9 cellular contexts compared by ENCODE assay signal in genomic region chr2:96537734-96538486, GRCh38. TPM values are rescaled to one million over a fixed set of nuclear protein-coding genes. Genes with fewer than 3 reads are reported as not detected.
DNase-seq lines count a peak whose midpoint lies in the region; ATAC-seq and TF ChIP-seq lines count a peak whose summit lies in the region.
"Had no signal": no experiment of that assay in that cellular context is flagged by ENCODE, and none has a peak within 500 bp of the region (broad histone marks: within the 10 kb centered on the region; RNA-seq: fewer than 3 reads in every experiment).

No MANE protein-coding gene starts in this region.

- DNase-seq in GM12865 (ENCODE audit: low read depth) (peak; percentile 39), cardiac fibroblast (ENCODE audit: low read depth in 2 of 2) (no peak), type B pancreatic cell (ENCODE audit: extremely low spot score, unreplicated experiment) (no peak), G401 (ENCODE audit: low spot score) (no peak), NCI-H2227 (lab: John Stamatoyannopoulos, UW; ENCODE audit: unreplicated experiment) (no peak)

- no peaks in the 10 kb centered on the region for H3K27me3 ChIP-seq in mononuclear cell (ENCODE audit: insufficient read depth, low read length)

- H3K9me3 Mint-ChIP-seq in T-helper 1 cell treated with Interleukin-12 subunit alpha and Interleukin-12 subunit beta and Interleukin-4 antibody, amounts not matched to agents 30 μg/mL and 1 μg/mL, for 36 hours: no peaks in the 10 kb centered on the region
- H3K9me3 Mint-ChIP-seq in type B pancreatic cell: no peaks in the 10 kb centered on the region

- in situ Hi-C loops in G401 (cut with HindIII; ENCODE audit: low sequenced_read_pairs): no loop called here

- no peak for ATAC-seq in GM18502 (IDR thresholded peaks at IDR 0.05; ENCODE audit: poor library complexity, unreplicated experiment)

- H3K36me3 Mint-ChIP-seq in T-helper 1 cell treated with Interleukin-12 subunit alpha and Interleukin-12 subunit beta and Interleukin-4 antibody, amounts not matched to agents 30 μg/mL and 1 μg/mL, for 36 hours (ENCODE audit: low read depth): peaks cover 41% of the 10 kb centered on the region
- peaks cover 3% of the 10 kb centered on the region for H3K36me3 Mint-ChIP-seq in type B pancreatic cell

- H3K4me3 ChIP-seq in GM12865 (ENCODE audit: low read depth, low read length) (peak overlapping the region; percentile 88), cardiac fibroblast (replicated peaks in 1 of 2; ENCODE audit: low read depth in 2 of 2, low read length in 2 of 2) (peak overlapping the region; percentile 70 to 74), mononuclear cell (ENCODE audit: low read length) (peak overlapping the region; percentile 81)

- H3K9me3 ChIP-seq in mononuclear cell (ENCODE audit: low read depth, low read length): no peaks in the 10 kb centered on the region

- peak overlapping the region; percentile 90 for H3K27ac Mint-ChIP-seq in T-helper 1 cell treated with Interleukin-12 subunit alpha and Interleukin-12 subunit beta and Interleukin-4 antibody, amounts not matched to agents 30 μg/mL and 1 μg/mL, for 36 hours
- H3K27ac Mint-ChIP-seq in type B pancreatic cell: no peak overlapping the region

- H3K4me1 ChIP-seq in mononuclear cell (ENCODE audit: insufficient read depth, low read length): peaks cover 78% of the 10 kb centered on the region

- H3K4me3 Mint-ChIP-seq in T-helper 1 cell treated with Interleukin-12 subunit alpha and Interleukin-12 subunit beta and Interleukin-4 antibody, amounts not matched to agents 30 μg/mL and 1 μg/mL, for 36 hours: peak overlapping the region; percentile 98
- peak overlapping the region; percentile 90 for H3K4me3 Mint-ChIP-seq in type B pancreatic cell

- no peaks in the 10 kb centered on the region for H3K27me3 Mint-ChIP-seq in T-helper 1 cell treated with Interleukin-12 subunit alpha and Interleukin-12 subunit beta and Interleukin-4 antibody, amounts not matched to agents 30 μg/mL and 1 μg/mL, for 36 hours (ENCODE audit: low read depth)
- H3K27me3 Mint-ChIP-seq in type B pancreatic cell: peaks cover 30% of the 10 kb centered on the region

- H3K4me1 Mint-ChIP-seq in T-helper 1 cell treated with Interleukin-12 subunit alpha and Interleukin-12 subunit beta and Interleukin-4 antibody, amounts not matched to agents 30 μg/mL and 1 μg/mL, for 36 hours (ENCODE audit: low read depth): peaks cover 59% of the 10 kb centered on the region
- peaks cover 28% of the 10 kb centered on the region for H3K4me1 Mint-ChIP-seq in type B pancreatic cell (ENCODE audit: unreplicated experiment)

- TF ChIP-seq CTCF in GM12865 (IDR thresholded peaks at IDR 0.05; ENCODE audit: insufficient read depth, low read depth, low read length, missing control alignments) (no peak), cardiac fibroblast (IDR thresholded peaks at IDR 0.05; ENCODE audit: low read depth, low read length) (no peak), type B pancreatic cell (conservative IDR thresholded peaks at IDR 0.05) (no peak)

RNA-seq across cellular contexts. Expression of gene ARID5A, which starts 1.4 kb away (rescaled TPM):
- 191 TPM for total RNA-seq in mononuclear cell
- 5.1 and 11.9 TPM in 2 replicates for total RNA-seq in type B pancreatic cell (ENCODE audit: low replicate concordance)
- 7.6 and 8.6 TPM in 2 replicates for total RNA-seq in G401 (2014; rRNA removed; shearing (Covaris generic))

RNA-seq across cellular contexts. Expression of gene NEURL3, which starts 32.8 kb away (rescaled TPM):
- total RNA-seq in mononuclear cell (0.52 TPM), type B pancreatic cell (ENCODE audit: low replicate concordance) (1.1 and 2.5 TPM in 2 replicates)
- not detected in 2 replicates for total RNA-seq in G401 (2014; rRNA removed; shearing (Covaris generic))
- total RNA-seq: pulmonary artery endothelial cell had no signal

Comparison
In these comparisons a context has a peak if more than half of its experiments do, and no peak if none do; other contexts are left out.
1. RNA of gene ARID5A, which starts 1.4 kb away (total RNA-seq): 191 TPM in mononuclear cell (single experiment); 5.1 to 11.9 TPM in type B pancreatic cell and 7.6 to 8.6 TPM in G401; every median in the first group is over 10 times any median in the second.
2. Peak in every context shown above with its lines, with median percentiles within 50 percentile points of each other: H3K4me3 ChIP-seq.